13 cellular contexts compared by ENCODE assay signal in the genomic region with DNA sequence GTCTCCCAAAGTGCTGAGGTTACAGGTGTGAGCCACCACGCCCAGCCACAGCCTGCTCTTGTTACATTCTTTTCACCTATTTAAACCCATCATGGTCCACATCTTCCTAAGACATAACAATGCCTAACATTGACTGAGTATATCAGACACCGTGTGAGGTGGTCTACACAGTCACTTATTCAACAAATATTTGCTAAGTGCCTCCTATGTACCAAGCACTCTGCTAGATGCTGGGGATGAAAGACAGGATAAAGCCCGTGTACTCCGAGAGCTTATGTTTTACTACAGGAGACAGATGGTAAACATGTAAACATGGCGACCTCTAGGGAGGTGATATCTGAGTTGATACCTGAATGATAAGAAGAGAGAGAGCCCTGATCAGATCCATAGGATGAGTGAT. TPM values are rescaled to one million over a fixed set of nuclear protein-coding genes. Genes with fewer than 3 reads are reported as not detected.
DNase-seq lines count a peak whose midpoint lies in the region; ATAC-seq and TF ChIP-seq lines count a peak whose summit lies in the region.
"Had no signal": no experiment of that assay in that cellular context is flagged by ENCODE, and none has a peak within 500 bp of the region (broad histone marks: within the 10 kb centered on the region; RNA-seq: fewer than 3 reads in every experiment).

No MANE protein-coding gene starts in this region.

- H3K36me3 ChIP-seq in PC-3 (ENCODE audit: low read depth, low read length) = peaks cover 73% of the 10 kb centered on the region

- no peaks in the 10 kb centered on the region for H3K27me3 ChIP-seq in PC-3 (ENCODE audit: low read length)

- no peak overlapping the region for H2AFZ ChIP-seq in PC-3 (ENCODE audit: low read length)

- no peaks in the 10 kb centered on the region for H3K27me3 Mint-ChIP-seq in T-helper 1 cell treated with Interleukin-12 subunit alpha and Interleukin-12 subunit beta and Interleukin-4 antibody, amounts not matched to agents 30 μg/mL and 1 μg/mL, for 36 hours (ENCODE audit: low read depth)
- no peaks in the 10 kb centered on the region for H3K27me3 Mint-ChIP-seq in effector memory CD8-positive, alpha-beta T cell

- peaks cover 89% of the 10 kb centered on the region for H3K4me1 ChIP-seq in PC-3 (ENCODE audit: insufficient read depth, low read length)

- peaks cover 99% of the 10 kb centered on the region for H3K79me2 ChIP-seq in PC-3 (ENCODE audit: low read length)

- intact Hi-C loops in PC-3 (cut with micrococcal nuclease) = no loop called here

- no peaks in the 10 kb centered on the region for H3K9me2 ChIP-seq in PC-3 (replicated peaks; ENCODE audit: low read length)

- no TSS peak for BruUV-seq in PC-3 (replicated peaks; lab: Mats Ljungman, UMichigan)

- peak overlapping the region; percentile 87; the same call in 1 of the 2 replicates for H3K4me2 ChIP-seq in PC-3 (ENCODE audit: low read length)

- no peaks in the 10 kb centered on the region for H3K9me3 Mint-ChIP-seq in T-helper 1 cell treated with Interleukin-12 subunit alpha and Interleukin-12 subunit beta and Interleukin-4 antibody, amounts not matched to agents 30 μg/mL and 1 μg/mL, for 36 hours
- H3K9me3 Mint-ChIP-seq in effector memory CD8-positive, alpha-beta T cell = no peaks in the 10 kb centered on the region

- H4K20me1 ChIP-seq in PC-3 (ENCODE audit: low read length) = no peaks in the 10 kb centered on the region

- H3K4me1 Mint-ChIP-seq in T-helper 1 cell treated with Interleukin-12 subunit alpha and Interleukin-12 subunit beta and Interleukin-4 antibody, amounts not matched to agents 30 μg/mL and 1 μg/mL, for 36 hours (ENCODE audit: low read depth) = peaks cover 72% of the 10 kb centered on the region
- H3K4me1 Mint-ChIP-seq in effector memory CD8-positive, alpha-beta T cell (ENCODE audit: low read depth in 2 of 2) = peaks cover 69 to 91% of the 10 kb centered on the region in 2 donors

- CTCF ChIA-PET in PC-3 (lab: Charles Lee) = no interaction called here

- peak overlapping the region; percentile 2 for H3K4me3 Mint-ChIP-seq in T-helper 1 cell treated with Interleukin-12 subunit alpha and Interleukin-12 subunit beta and Interleukin-4 antibody, amounts not matched to agents 30 μg/mL and 1 μg/mL, for 36 hours
- peak overlapping the region in 1 of 2 donors; percentile 45 for H3K4me3 Mint-ChIP-seq in effector memory CD8-positive, alpha-beta T cell

- ATAC-seq in PC-3 (no peak), HG02571 (IDR thresholded peaks at IDR 0.05; ENCODE audit: unreplicated experiment) (no peak), HG03439 (IDR thresholded peaks at IDR 0.05; ENCODE audit: unreplicated experiment) (no peak)
- no peak for ATAC-seq in effector memory CD8-positive, alpha-beta T cell (replicated peaks)
- ATAC-seq: mucosa of descending colon had no signal

- no peaks in the 10 kb centered on the region for H3K9me3 ChIP-seq in PC-3 (ENCODE audit: low read length)
- H3K9me3 ChIP-seq: mucosa of descending colon had no signal

- H3K4me3 ChIP-seq in PC-3 (ENCODE audit: low read length) = no peak overlapping the region
- H3K4me3 ChIP-seq: mucosa of descending colon had no signal

- H3K27ac ChIP-seq in PC-3 (ENCODE audit: low read length) = peak overlapping the region; percentile 99; the same call in 1 of the 2 replicates
- peak overlapping the region; percentile 98 for H3K27ac ChIP-seq in substantia nigra (ENCODE audit: low read depth, low read length, poor library complexity, severe bottlenecking)

- H3F3A ChIP-seq in PC-3 (ENCODE audit: low read length, unreplicated experiment) = peaks cover 22% of the 10 kb centered on the region

- H3K27ac Mint-ChIP-seq in T-helper 1 cell treated with Interleukin-12 subunit alpha and Interleukin-12 subunit beta and Interleukin-4 antibody, amounts not matched to agents 30 μg/mL and 1 μg/mL, for 36 hours = no peak overlapping the region
- peak overlapping the region; percentile 87 to 90 for H3K27ac Mint-ChIP-seq in effector memory CD8-positive, alpha-beta T cell

- peaks cover 53% of the 10 kb centered on the region for H3K36me3 Mint-ChIP-seq in T-helper 1 cell treated with Interleukin-12 subunit alpha and Interleukin-12 subunit beta and Interleukin-4 antibody, amounts not matched to agents 30 μg/mL and 1 μg/mL, for 36 hours (ENCODE audit: low read depth)
- peaks cover 27% of the 10 kb centered on the region for H3K36me3 Mint-ChIP-seq in effector memory CD8-positive, alpha-beta T cell (ENCODE audit: insufficient read depth)

- POLR2A ChIA-PET in PC-3 (lab: Charles Lee; ENCODE audit: unreplicated experiment) = interaction anchor here (0.7 kb wide), 1 partner anchor 57 kb away, joined by 7 read pairs; no protein-coding TSS in a partner anchor

- no peak for TF ChIP-seq CTCF in PC-3 (conservative IDR thresholded peaks at IDR 0.05; ENCODE audit: low read depth, low read length)

- DNase-seq in T-helper 1 cell (no peak), PC-3 (peak; percentile 2), substantia nigra (lab: John Stamatoyannopoulos, UW) (no peak), germinal center (ENCODE audit: low spot score) (no peak)
- no peak for DNase-seq in effector memory CD8-positive, alpha-beta T cell
- DNase-seq: activated effector memory CD4-positive, alpha-beta T cell treated with Interleukin-2 at 50 U/mL for 16 hours; dermis blood vessel endothelial cell; H7; mucosa of descending colon; stimulated activated CD8-positive, alpha-beta memory T cell treated with anti-CD3 and anti-CD28 coated beads, Interleukin-4, amount 100 ng/mL, for 48 hours had no signal

- no peak overlapping the region for H3K9ac ChIP-seq in PC-3 (ENCODE audit: low read length)

RNA-seq across cellular contexts. Expression of a gene that starts 12.7 kb away (rescaled TPM):
- 260 and 277 TPM in 2 replicates for total RNA-seq in PC-3 (2014; rRNA removed)

RNA-seq across cellular contexts. Expression of a gene that starts 29.2 kb away (rescaled TPM):
- 128 and 151 TPM in 2 replicates for total RNA-seq in PC-3 (2014; rRNA removed)
